Comparison of ENCODE assay signal across 21 cellular contexts in genomic region chr2:1641498-1641897, GRCh38.
DNase-seq lines count a peak whose midpoint lies in the region; ATAC-seq lines count a peak whose summit lies in the region.
"Had no signal": no experiment of that assay in that cellular context is flagged by ENCODE, and none has a peak within 500 bp of the region (broad histone marks: within the 10 kb centered on the region; RNA-seq: fewer than 3 reads in every experiment).

No MANE protein-coding gene starts in this region.

- H3K4me3 Mint-ChIP-seq in stimulated activated memory B cell treated with anti-CD40 and anti-IgM and Interleukin-4, amounts not matched to agents 10 μg/mL and 1 μg/mL and 100 μg/mL, for 72 hours = no peak overlapping the region
- no peak overlapping the region for H3K4me3 Mint-ChIP-seq in activated CD4-positive, alpha-beta T cell treated with anti-CD3 and anti-CD28 coated beads, Interleukin-2, amount 10 ng/mL, durations not matched to agents 7 days and 5 days
- H3K4me3 Mint-ChIP-seq: activated CD4-positive, alpha-beta T cell treated with anti-CD3 and anti-CD28 coated beads, Interleukin-2, amount 10 ng/mL, durations not matched to agents 24 days and 14 days; B cell had no signal

- peaks cover 22% of the 10 kb centered on the region for H3K4me1 ChIP-seq in ectodermal cell (ENCODE audit: control insufficient read depth, insufficient read depth, low read length)
- H3K4me1 ChIP-seq: vagina had no signal

- H3K9me3 Mint-ChIP-seq in stimulated activated memory B cell treated with anti-CD40 and anti-IgM and Interleukin-4, amounts not matched to agents 10 μg/mL and 1 μg/mL and 100 μg/mL, for 72 hours = no peaks in the 10 kb centered on the region
- H3K9me3 Mint-ChIP-seq in activated CD4-positive, alpha-beta T cell treated with anti-CD3 and anti-CD28 coated beads, Interleukin-2, amount 10 ng/mL, durations not matched to agents 7 days and 5 days = no peaks in the 10 kb centered on the region
- H3K9me3 Mint-ChIP-seq: activated CD4-positive, alpha-beta T cell treated with anti-CD3 and anti-CD28 coated beads, Interleukin-2, amount 10 ng/mL, durations not matched to agents 24 days and 14 days had no signal

- intact Hi-C loops in sciatic nerve (cut with DNase I) = no loop called here

- WGBS in ectodermal cell, 2 experiments = 27 to 31% methylated on average over 3 of the region's 3 CpGs

- CTCF ChIA-PET in activated CD4-positive, alpha-beta T cell treated with anti-CD3 and anti-CD28 coated beads, Interleukin-2, amount 10 ng/mL, durations not matched to agents 7 days and 5 days (lab: Charles Lee) = no interaction called here

- no peaks in the 10 kb centered on the region for H3K36me3 Mint-ChIP-seq in stimulated activated memory B cell treated with anti-CD40 and anti-IgM and Interleukin-4, amounts not matched to agents 10 μg/mL and 1 μg/mL and 100 μg/mL, for 72 hours
- no peaks in the 10 kb centered on the region for H3K36me3 Mint-ChIP-seq in activated CD4-positive, alpha-beta T cell treated with anti-CD3 and anti-CD28 coated beads, Interleukin-2, amount 10 ng/mL, durations not matched to agents 7 days and 5 days (ENCODE audit: low read depth)

- ATAC-seq in left lobe of liver (peak; percentile 21), sciatic nerve (peak; percentile 45)
- ATAC-seq in stimulated activated memory B cell treated with anti-CD40 and anti-IgM and Interleukin-4, amounts not matched to agents 10 μg/mL and 1 μg/mL and 100 μg/mL, for 72 hours = no peak
- ATAC-seq: PC-3 had no signal

- peak overlapping the region; percentile 90 for H3K27ac ChIP-seq in ectodermal cell (ENCODE audit: insufficient read depth, low read depth, low read length, poor library complexity, severe bottlenecking)
- H3K27ac ChIP-seq: KMS-11, vagina had no signal

- H3K4me3 ChIP-seq in ectodermal cell (ENCODE audit: insufficient read depth, low read depth, low read length) = no peak overlapping the region
- H3K4me3 ChIP-seq: vagina had no signal

- peaks cover 5% of the 10 kb centered on the region for H3K36me3 ChIP-seq in ectodermal cell (ENCODE audit: control insufficient read depth, insufficient read depth, low read length)

- peak; percentile 19 for DNase-seq in HuH-7 (ENCODE audit: low spot score)
- no peak for DNase-seq in left lobe of liver (ENCODE audit: low spot score)
- DNase-seq in sciatic nerve (ENCODE audit: low spot score) = peak; percentile 57
- DNase-seq in SW480 (ENCODE audit: low spot score) = no peak
- no peak for DNase-seq in ecto neural progenitor cell (ENCODE audit: low spot score)
- DNase-seq in activated CD4-positive, alpha-beta T cell treated with anti-CD3 and anti-CD28 coated beads, Interleukin-2, amount 10 ng/mL, durations not matched to agents 7 days and 5 days = no peak
- DNase-seq: activated CD4-positive, alpha-beta T cell treated with anti-CD3 and anti-CD28 coated beads, Interleukin-2, amount 10 ng/mL, durations not matched to agents 24 days and 14 days; activated T-cell treated with anti-CD3 and anti-CD28 coated beads, Interleukin-2, amount 50 U/mL, for 48 hours; amygdala; DMS79 treated with DMSO at 0.1 percent for 48 hours; effector CD8-positive, alpha-beta T cell; NCI-H1417; NCI-H226; occipital lobe; PC-3; T-helper 1 cell had no signal

- POLR2A ChIA-PET in activated CD4-positive, alpha-beta T cell treated with anti-CD3 and anti-CD28 coated beads, Interleukin-2, amount 10 ng/mL, durations not matched to agents 7 days and 5 days (lab: Charles Lee) = no interaction called here

- H3K27me3 Mint-ChIP-seq in stimulated activated memory B cell treated with anti-CD40 and anti-IgM and Interleukin-4, amounts not matched to agents 10 μg/mL and 1 μg/mL and 100 μg/mL, for 72 hours = peaks cover 12% of the 10 kb centered on the region
- H3K27me3 Mint-ChIP-seq in activated CD4-positive, alpha-beta T cell treated with anti-CD3 and anti-CD28 coated beads, Interleukin-2, amount 10 ng/mL, durations not matched to agents 7 days and 5 days = no peaks in the 10 kb centered on the region
- H3K27me3 Mint-ChIP-seq: activated CD4-positive, alpha-beta T cell treated with anti-CD3 and anti-CD28 coated beads, Interleukin-2, amount 10 ng/mL, durations not matched to agents 24 days and 14 days; B cell had no signal

- no peak overlapping the region for H3K27ac Mint-ChIP-seq in stimulated activated memory B cell treated with anti-CD40 and anti-IgM and Interleukin-4, amounts not matched to agents 10 μg/mL and 1 μg/mL and 100 μg/mL, for 72 hours
- H3K27ac Mint-ChIP-seq in activated CD4-positive, alpha-beta T cell treated with anti-CD3 and anti-CD28 coated beads, Interleukin-2, amount 10 ng/mL, durations not matched to agents 7 days and 5 days = no peak overlapping the region
- H3K27ac Mint-ChIP-seq: activated CD4-positive, alpha-beta T cell treated with anti-CD3 and anti-CD28 coated beads, Interleukin-2, amount 10 ng/mL, durations not matched to agents 24 days and 14 days; B cell had no signal

- H3K9me3 ChIP-seq in ectodermal cell (ENCODE audit: control insufficient read depth, low read length) = no peaks in the 10 kb centered on the region
- H3K9me3 ChIP-seq: vagina had no signal

- H3K27me3 ChIP-seq in ectodermal cell (ENCODE audit: control insufficient read depth, insufficient read depth, low read length, poor library complexity, severe bottlenecking) = no peaks in the 10 kb centered on the region
- H3K27me3 ChIP-seq: vagina had no signal

- no peaks in the 10 kb centered on the region for H3K4me1 Mint-ChIP-seq in stimulated activated memory B cell treated with anti-CD40 and anti-IgM and Interleukin-4, amounts not matched to agents 10 μg/mL and 1 μg/mL and 100 μg/mL, for 72 hours
- H3K4me1 Mint-ChIP-seq in activated CD4-positive, alpha-beta T cell treated with anti-CD3 and anti-CD28 coated beads, Interleukin-2, amount 10 ng/mL, durations not matched to agents 7 days and 5 days = no peaks in the 10 kb centered on the region
- H3K4me1 Mint-ChIP-seq: activated CD4-positive, alpha-beta T cell treated with anti-CD3 and anti-CD28 coated beads, Interleukin-2, amount 10 ng/mL, durations not matched to agents 24 days and 14 days; B cell had no signal

Comparison
In these comparisons a context has a peak if more than half of its experiments do, and no peak if none do; other contexts are left out.
1. DNase-seq: peak in HuH-7 (single experiment) and sciatic nerve (single experiment); none in left lobe of liver (single experiment), SW480 (single experiment), ecto neural progenitor cell (single experiment) and activated CD4-positive, alpha-beta T cell treated with anti-CD3 and anti-CD28 coated beads, Interleukin-2, amount 10 ng/mL, durations not matched to agents 7 days and 5 days (single experiment).